In genomic region chr5:29993286-29993685, GRCh38 we compare ENCODE assay signal across 30 cellular contexts.
"Had no signal": no experiment of that assay in that cellular context is flagged by ENCODE, and none has a peak within 500 bp of the region (broad histone marks: within the 10 kb centered on the region; RNA-seq: fewer than 3 reads in every experiment).

No MANE protein-coding gene starts in this region.

- H3K27ac ChIP-seq: ascending aorta, breast epithelium, cardiac muscle cell, colonic mucosa, esophagus muscularis mucosa, foreskin keratinocyte, gastrocnemius medialis, VCaP had no signal

- H3K9me3 ChIP-seq: ascending aorta, breast epithelium, colonic mucosa, esophagus muscularis mucosa, gastrocnemius medialis had no signal

- H3K27me3 ChIP-seq: ascending aorta, breast epithelium, cardiac muscle cell, colonic mucosa, foreskin keratinocyte, gastrocnemius medialis had no signal

- H3K4me1 ChIP-seq: ascending aorta, breast epithelium, colonic mucosa, esophagus muscularis mucosa, foreskin keratinocyte, gastrocnemius medialis had no signal

- ATAC-seq: activated naive CD4-positive, alpha-beta T cell treated with anti-CD3 and anti-CD28 coated beads, Interleukin-2, amount 50 U/mL, for 72 hours; activated T-cell treated with anti-CD3 and anti-CD28 coated beads, Interleukin-2, amount 50 U/mL, for 72 hours; foreskin keratinocyte; gastrocnemius medialis; WTC11 had no signal

- DNase-seq: activated CD4-positive, alpha-beta memory T cell treated with anti-CD3 and anti-CD28 coated beads, Interleukin-2, amount 10 ng/mL, durations not matched to agents 7 days and 5 days; activated CD4-positive, alpha-beta T cell treated with anti-CD3 and anti-CD28 coated beads for 1 hour; activated CD4-positive, alpha-beta T cell treated with anti-CD3 and anti-CD28 coated beads for 4 hours; activated CD4-positive, alpha-beta T cell treated with anti-CD3 and anti-CD28 coated beads, Interleukin-2, amount 10 ng/mL, durations not matched to agents 7 days and 5 days; activated CD4-positive, alpha-beta T cell treated with anti-CD3 and anti-CD28 coated beads, Interleukin-2, amount 50 U/mL, for 4 hours; activated CD8-positive, alpha-beta memory T cell treated with anti-CD3 and anti-CD28 coated beads, Interleukin-2, amount 50 U/mL, for 48 hours; activated gamma-delta T cell; activated naive CD4-positive, alpha-beta T cell; activated naive CD4-positive, alpha-beta T cell treated with anti-CD3 and anti-CD28 coated beads, Interleukin-2, amount 10 ng/mL, durations not matched to agents 7 days and 5 days; activated naive CD8-positive, alpha-beta T cell treated with anti-CD3 and anti-CD28 coated beads, Interleukin-2, amount 10 ng/mL, durations not matched to agents 7 days and 5 days; activated T-cell treated with anti-CD3 and anti-CD28 coated beads for 4 hours; activated T-cell treated with anti-CD3 and anti-CD28 coated beads, Interleukin-2, amount 50 U/mL, for 24 hours; activated T-cell treated with anti-CD3 and anti-CD28 coated beads, Interleukin-2, amount 50 U/mL, for 72 hours; central memory CD4-positive, alpha-beta T cell; cerebellar nuclear complex; colonic mucosa; effector CD8-positive, alpha-beta T cell; endodermal cell; foreskin keratinocyte; gastrocnemius medialis; hippocampal formation; T-helper 2 cell had no signal

- FAIRE-seq: TTC549 had no signal

- H3K36me3 ChIP-seq: ascending aorta, breast epithelium, cardiac muscle cell, colonic mucosa, esophagus muscularis mucosa, gastrocnemius medialis had no signal

- H3K4me3 ChIP-seq: ascending aorta, breast epithelium, cardiac muscle cell, colonic mucosa, esophagus muscularis mucosa, gastrocnemius medialis had no signal
